8 cellular contexts compared by ENCODE assay signal in the genomic region with DNA sequence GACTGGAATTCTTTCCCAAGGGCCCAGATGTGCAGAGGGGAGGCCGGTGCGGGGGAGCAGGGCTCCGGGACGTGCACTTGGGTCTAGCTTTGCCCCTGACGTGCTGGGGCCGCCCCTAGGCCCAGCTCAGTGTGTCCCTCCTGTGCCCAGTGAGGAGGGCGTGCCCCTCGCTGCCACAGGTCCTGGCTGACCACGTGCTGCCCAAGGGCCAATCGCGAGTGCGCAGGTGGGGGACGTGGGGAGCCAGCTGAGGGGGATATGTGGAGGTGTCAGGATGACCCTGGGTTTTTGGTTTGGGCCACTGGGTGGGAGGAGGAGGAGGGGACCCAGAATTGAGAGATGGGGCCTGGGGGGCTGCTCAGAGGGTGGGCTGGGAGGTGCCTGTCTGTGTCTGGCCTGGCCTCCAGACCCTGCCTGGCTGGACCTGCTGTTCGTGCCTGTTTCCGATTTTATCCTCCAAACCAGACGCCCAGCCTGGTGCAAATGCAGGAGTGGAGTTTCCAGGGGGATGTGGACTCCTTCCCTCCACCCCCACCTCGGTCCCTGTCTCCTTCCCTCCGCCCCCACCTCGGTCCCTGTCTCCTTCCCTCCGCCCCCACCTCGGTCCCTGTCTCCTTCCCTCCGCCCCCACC. TPM values are rescaled to one million over a fixed set of nuclear protein-coding genes. Genes with fewer than 3 reads are reported as not detected.
DNase-seq lines count a peak whose midpoint lies in the region; FAIRE-seq and TF ChIP-seq lines count a peak whose summit lies in the region.

No MANE protein-coding gene starts in this region.

- H3K23ac ChIP-seq in neuronal stem cell (ENCODE audit: low read depth, low read length, poor library complexity): peak overlapping the region; percentile 75

- peak overlapping the region; percentile 41 for H2AK5ac ChIP-seq in neuronal stem cell (ENCODE audit: low read depth, low read length)

- H3K36me3 ChIP-seq in fibroblast of lung (ENCODE audit: control insufficient read depth, insufficient read depth, low read length): peaks cover 2% of the 10 kb centered on the region
- H3K36me3 ChIP-seq in neuronal stem cell (replicated peaks in 1 of 2; ENCODE audit: control insufficient read depth in 2 of 2, insufficient read depth in 2 of 2, low read length in 2 of 2): peaks cover 0 to 2% of the 10 kb centered on the region in 2 donors

- H3K14ac ChIP-seq in neuronal stem cell (ENCODE audit: low read length): no peak overlapping the region

- H3K4ac ChIP-seq in neuronal stem cell (ENCODE audit: low read length): no peak overlapping the region

- H4K8ac ChIP-seq in neuronal stem cell (ENCODE audit: low read depth, low read length): no peak overlapping the region

- no peak overlapping the region for H2BK12ac ChIP-seq in neuronal stem cell (ENCODE audit: low read length)

- H3K9me3 ChIP-seq in fibroblast of lung (ENCODE audit: control insufficient read depth, insufficient read depth, low read depth, low read length) (no peaks in the 10 kb centered on the region), neuronal stem cell (replicated peaks in 1 of 2; ENCODE audit: control insufficient read depth in 2 of 2, insufficient read depth in 1 of 2, low read depth in 1 of 2, low read length in 2 of 2) (no peaks in the 10 kb centered on the region)

- no peak overlapping the region for H2BK120ac ChIP-seq in neuronal stem cell (ENCODE audit: low read depth, low read length)

- peak overlapping the region; percentile 92 for H3K18ac ChIP-seq in neuronal stem cell (ENCODE audit: low read length)

- H2BK5ac ChIP-seq in neuronal stem cell (ENCODE audit: low read length): no peak overlapping the region

- H3K27ac ChIP-seq in fibroblast of lung (ENCODE audit: insufficient read depth, low read length): no peak overlapping the region
- H3K27ac ChIP-seq in neuronal stem cell (replicated peaks; ENCODE audit: low read length): no peak overlapping the region

- FAIRE-seq in TTC549 (lab: Jason Lieb, UNC) (peak; percentile 68), frontal cortex (lab: Jason Lieb, UNC) (no peak)

- H3K4me3 ChIP-seq in fibroblast of lung (replicated peaks in 1 of 4; ENCODE audit: control extremely low read depth in 1 of 4, insufficient read depth in 1 of 4, low read depth in 3 of 4, low read length in 4 of 4): peak overlapping the region in 1 of 4 experiments; percentile 20
- peak overlapping the region; percentile 20 to 31 for H3K4me3 ChIP-seq in neuronal stem cell (ENCODE audit: low read length in 2 of 2)

- no peak overlapping the region for H4K91ac ChIP-seq in neuronal stem cell (ENCODE audit: low read depth, low read length, poor library complexity)

- no peaks in the 10 kb centered on the region for H4K20me1 ChIP-seq in fibroblast of lung (ENCODE audit: control insufficient read depth, extremely low read depth, insufficient read depth, low read length)

- H3K9ac ChIP-seq in fibroblast of lung (ENCODE audit: insufficient read depth, low read length) (peak overlapping the region; percentile 13), neuronal stem cell (ENCODE audit: low read depth, low read length, poor library complexity) (peak overlapping the region; percentile 21)

- peaks cover 11% of the 10 kb centered on the region for H3K4me1 ChIP-seq in fibroblast of lung (ENCODE audit: control insufficient read depth, extremely low read depth, insufficient read depth, low read length)
- H3K4me1 ChIP-seq in neuronal stem cell (ENCODE audit: control insufficient read depth in 2 of 2, insufficient read depth in 1 of 2, low read depth in 1 of 2, low read length in 2 of 2): peaks cover 7 to 11% of the 10 kb centered on the region in 2 donors

- DNase-seq in EH (ENCODE audit: low read depth) (peak; percentile 69), HUDEP-2 (lab: John Stamatoyannopoulos, UW; ENCODE audit: unreplicated experiment in 76 of 76) (peak in 41 of 76 experiments; percentile 8 to 60 (median 32)), fibroblast of lung (ENCODE audit: low read depth in 2 of 2) (peak; percentile 21 to 33), neuronal stem cell (ENCODE audit: low spot score) (peak; percentile 61), GOT3 (lab: John Stamatoyannopoulos, UW) (no peak), globus pallidus (ENCODE audit: low spot score) (no peak), frontal cortex (ENCODE audit: low spot score in 2 of 2) (no peak)

- peak overlapping the region; percentile 25 for H2BK15ac ChIP-seq in neuronal stem cell (ENCODE audit: low read length)

- WGBS in neuronal stem cell (ENCODE audit: extremely low coverage in 2 of 2, insufficient read length in 2 of 2, insufficient replicate concordance in 1 of 2), 2 donors: no CpG with 5 or more reads among the region's 22 CpGs

- H2AFZ ChIP-seq in fibroblast of lung (ENCODE audit: low read length) (no peak overlapping the region), neuronal stem cell (ENCODE audit: low read length) (peak overlapping the region; percentile 85)

- peaks cover 1% of the 10 kb centered on the region for H3K79me1 ChIP-seq in neuronal stem cell (ENCODE audit: low read depth, low read length)

- H3K27me3 ChIP-seq in fibroblast of lung (ENCODE audit: control insufficient read depth, insufficient read depth, low read length) (no peaks in the 10 kb centered on the region), neuronal stem cell (ENCODE audit: control insufficient read depth in 3 of 3, insufficient read depth in 3 of 3, low read depth in 1 of 3, low read length in 3 of 3) (peaks cover 0 to 5% (median 0%) of the 10 kb centered on the region in 3 experiments)

- TF ChIP-seq CTCF in fibroblast of lung (conservative IDR thresholded peaks at IDR 0.05 in 1 of 2, IDR thresholded peaks at IDR 0.05 in 1 of 2; ENCODE audit: low read depth in 1 of 2, low read length in 2 of 2): no peak

- peak overlapping the region; percentile 8 for H3K4me2 ChIP-seq in fibroblast of lung (ENCODE audit: extremely low read depth, insufficient read depth, low read length)
- peak overlapping the region; percentile 61 for H3K4me2 ChIP-seq in neuronal stem cell (ENCODE audit: insufficient read depth, low read length, poor library complexity, severe bottlenecking)

- no peaks in the 10 kb centered on the region for H3K79me2 ChIP-seq in fibroblast of lung (ENCODE audit: control insufficient read depth, insufficient read depth, low read length)

RNA-seq across cellular contexts. Expression of gene RNF223, which starts 6.1 kb away (rescaled TPM):
- total RNA-seq in fibroblast of lung (not detected in 2 replicates), frontal cortex (not detected)
- not detected in 2 replicates for polyA plus RNA-seq in fibroblast of lung
- polyA plus RNA-seq in fibroblast of lung (2012): not detected in 2 replicates
- not detected in 2 replicates for polyA minus RNA-seq in fibroblast of lung (ENCODE audit: low replicate concordance)
- 0.03 TPM for polyA plus RNA-seq in neuronal stem cell (2013, experiment 1 of 2)
- polyA plus RNA-seq in neuronal stem cell (2013, experiment 2 of 2): 0.01 TPM

RNA-seq across cellular contexts. Expression of gene C1orf159, which starts 35.7 kb away (rescaled TPM):
- total RNA-seq in fibroblast of lung (3.1 and 3.3 TPM in 2 replicates), frontal cortex (6.1 TPM)
- polyA plus RNA-seq in fibroblast of lung: 2.6 and 3.4 TPM in 2 replicates
- polyA plus RNA-seq in fibroblast of lung (2012): 5.0 and 6.2 TPM in 2 replicates
- 1.7 TPM in 2 replicates for polyA minus RNA-seq in fibroblast of lung (ENCODE audit: low replicate concordance)
- polyA plus RNA-seq in neuronal stem cell (2013, experiment 1 of 2): 12.3 TPM
- 11.7 TPM for polyA plus RNA-seq in neuronal stem cell (2013, experiment 2 of 2)

Comparison
In these comparisons a context has a peak if more than half of its experiments do, and no peak if none do; other contexts are left out.
1. DNase-seq: peak in EH (single experiment), HUDEP-2 (41 of 76), fibroblast of lung (2 of 2) and neuronal stem cell (single experiment); none in GOT3 (single experiment), globus pallidus (single experiment) and frontal cortex (0 of 2).